ENCODE assay signal across 1 cellular context in the genomic region with DNA sequence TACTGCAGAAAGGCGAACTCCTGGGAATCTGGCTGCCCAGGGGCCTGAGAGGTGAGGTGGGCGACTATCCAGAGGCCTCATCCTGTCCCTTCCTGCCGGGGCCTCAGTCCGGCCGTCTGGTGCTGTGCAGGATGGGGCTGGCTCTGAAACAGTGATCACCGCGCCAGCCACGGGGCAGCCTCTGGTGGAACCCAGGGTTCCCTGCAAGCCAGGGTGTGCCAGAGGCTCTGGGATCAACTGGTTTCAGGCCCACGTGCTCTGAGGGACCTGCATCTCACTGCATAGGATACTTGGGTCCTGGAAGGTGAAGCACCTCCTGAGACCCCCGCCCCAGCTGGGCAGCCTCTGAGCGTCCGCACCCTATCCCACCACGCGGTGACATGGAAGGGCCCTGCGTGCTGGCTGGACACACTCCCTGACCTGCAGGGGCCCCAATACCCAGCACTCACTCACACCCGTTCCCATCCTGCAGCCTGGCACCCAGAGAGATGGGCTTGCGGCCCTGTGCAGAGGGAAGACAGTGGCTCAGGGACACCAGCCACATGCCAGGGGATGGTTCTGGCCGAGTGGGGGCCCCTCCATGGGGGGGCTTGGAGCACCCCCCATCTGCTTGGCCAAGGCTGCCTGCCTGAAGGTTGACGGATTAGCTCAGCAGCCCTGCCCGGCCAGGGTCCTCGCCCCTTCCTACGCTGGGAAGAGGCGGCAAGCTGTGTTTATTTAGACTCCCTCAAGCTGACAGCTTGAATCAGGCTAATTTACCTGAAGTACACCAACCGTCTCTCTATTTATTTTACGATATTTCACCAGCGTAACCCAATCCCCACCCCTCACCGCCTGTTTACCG.
A peak's percentile ranks its signal among the peaks of the same experiment; 100 is the strongest.
TF ChIP-seq lines count a peak whose summit lies in the region.

No MANE protein-coding gene starts in this region.

TF ChIP-seq in HEK293, 187 proteins besides CTCF, POLR2A, EP300 and RAD21 (continued from another document):
- TF ChIP-seq GLIS1 (tag by site-specific recombination; IDR thresholded peaks at IDR 0.05) (peak; percentile 51), GLIS2 (tag by site-specific recombination; IDR thresholded peaks at IDR 0.05) (peak; percentile 8; the same call in 1 of the 2 replicates), REPIN1 (tag by site-specific recombination; IDR thresholded peaks at IDR 0.05; ENCODE audit: low read depth) (no peak), ZNF214 (tag by site-specific recombination; IDR thresholded peaks at IDR 0.05; ENCODE audit: borderline replicate concordance) (no peak), OVOL3 (tag by site-specific recombination; IDR thresholded peaks at IDR 0.05) (no peak), ZNF266 (tag by site-specific recombination; IDR thresholded peaks at IDR 0.05; ENCODE audit: low read depth) (no peak), ZNF157 (tag by site-specific recombination; IDR thresholded peaks at IDR 0.05) (no peak), EGR2 (tag by site-specific recombination; IDR thresholded peaks at IDR 0.05; ENCODE audit: low read depth) (peak; percentile 80)
